Comparison of ENCODE assay signal across 15 cellular contexts in the genomic region with DNA sequence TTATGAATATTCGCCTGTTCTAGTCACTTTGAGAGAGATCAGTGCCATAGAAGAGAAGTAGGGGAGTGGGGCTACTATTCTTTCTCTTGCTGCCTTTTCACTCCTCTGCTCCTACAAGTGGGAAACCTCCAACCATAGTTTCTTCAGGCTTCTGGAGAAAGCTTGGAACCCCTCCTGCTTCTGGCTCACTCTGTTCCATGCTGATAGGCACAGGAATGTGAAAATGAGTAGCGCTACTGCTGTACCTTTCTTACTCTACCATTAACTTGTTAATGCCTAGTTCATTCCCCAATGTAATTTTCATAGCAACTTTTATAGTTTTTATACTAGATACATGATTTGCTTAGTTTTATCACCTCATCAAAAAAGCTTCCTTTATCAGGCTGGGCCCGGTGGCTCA. TPM values are rescaled to one million over a fixed set of nuclear protein-coding genes. Genes with fewer than 3 reads are reported as not detected.
DNase-seq lines count a peak whose midpoint lies in the region; ATAC-seq and TF ChIP-seq lines count a peak whose summit lies in the region.
"Had no signal": no experiment of that assay in that cellular context is flagged by ENCODE, and none has a peak within 500 bp of the region (broad histone marks: within the 10 kb centered on the region; RNA-seq: fewer than 3 reads in every experiment).

No MANE protein-coding gene starts in this region.

- ATAC-seq in RWPE2 (ENCODE audit: low read depth) = no peak
- ATAC-seq in foreskin keratinocyte = no peak
- no peak for ATAC-seq in body of pancreas
- ATAC-seq in stimulated activated naive CD8-positive, alpha-beta T cell treated with anti-CD3 and anti-CD28 coated beads, Interleukin-15, amount 100 ng/mL, for 72 hours = no peak
- ATAC-seq: CD8-positive, alpha-beta T cell had no signal

- TF ChIP-seq CTCF in RWPE2 (IDR thresholded peaks at IDR 0.05; ENCODE audit: poor library complexity, severe bottlenecking) (no peak), foreskin keratinocyte (conservative IDR thresholded peaks at IDR 0.05) (no peak), smooth muscle cell (IDR thresholded peaks at IDR 0.05; ENCODE audit: borderline replicate concordance, insufficient read depth, poor library complexity, severe bottlenecking) (no peak), body of pancreas (IDR thresholded peaks at IDR 0.05) (no peak)

- H4K20me1 ChIP-seq in smooth muscle cell (ENCODE audit: low read depth) = peaks cover 27% of the 10 kb centered on the region

- H2AFZ ChIP-seq in smooth muscle cell (ENCODE audit: low read depth) = no peak overlapping the region

- H3K4me3 ChIP-seq in RWPE2 (ENCODE audit: severe bottlenecking) (no peak overlapping the region), smooth muscle cell (no peak overlapping the region), body of pancreas (no peak overlapping the region)
- H3K4me3 ChIP-seq: HAP-1 had no signal

- peaks cover 74% of the 10 kb centered on the region for H3K4me1 ChIP-seq in RWPE2 (ENCODE audit: insufficient read depth, poor library complexity, severe bottlenecking)
- peaks cover 69% of the 10 kb centered on the region for H3K4me1 ChIP-seq in foreskin keratinocyte
- H3K4me1 ChIP-seq in smooth muscle cell (ENCODE audit: low read depth) = no peaks in the 10 kb centered on the region
- no peaks in the 10 kb centered on the region for H3K4me1 ChIP-seq in body of pancreas
- H3K4me1 ChIP-seq: HAP-1 had no signal

- H3K4me3 Mint-ChIP-seq in activated naive CD4-positive, alpha-beta T cell treated with anti-CD3 and anti-CD28 coated beads, Interleukin-2, amount 50 U/mL, for 24 hours = no peak overlapping the region
- no peak overlapping the region for H3K4me3 Mint-ChIP-seq in stimulated activated naive CD8-positive, alpha-beta T cell treated with anti-CD3 and anti-CD28 coated beads, Interleukin-15, amount 100 ng/mL, for 72 hours
- H3K4me3 Mint-ChIP-seq: CD14-positive monocyte; CD8-positive, alpha-beta T cell had no signal

- no peak for TF ChIP-seq POLR2A in body of pancreas (IDR thresholded peaks at IDR 0.05)

- no peaks in the 10 kb centered on the region for H3K79me2 ChIP-seq in smooth muscle cell (ENCODE audit: low read depth)

- H3F3A ChIP-seq in smooth muscle cell (ENCODE audit: low read depth) = no peaks in the 10 kb centered on the region

- intact Hi-C loops in body of pancreas (cut with DNase I) = loop anchor here (10.0 kb wide), 1 partner anchor 196 kb away; no protein-coding TSS in a partner anchor

- H3K4me2 ChIP-seq in smooth muscle cell = no peak overlapping the region

- H3K9me3 ChIP-seq in RWPE2 (ENCODE audit: severe bottlenecking) (no peaks in the 10 kb centered on the region), smooth muscle cell (replicated peaks; ENCODE audit: low read depth) (no peaks in the 10 kb centered on the region), body of pancreas (no peaks in the 10 kb centered on the region)

- no peaks in the 10 kb centered on the region for H3K27me3 ChIP-seq in RWPE2 (ENCODE audit: insufficient read depth, poor library complexity, severe bottlenecking)
- H3K27me3 ChIP-seq in foreskin keratinocyte = no peaks in the 10 kb centered on the region
- no peaks in the 10 kb centered on the region for H3K27me3 ChIP-seq in smooth muscle cell (ENCODE audit: low read depth)
- H3K27me3 ChIP-seq in body of pancreas = no peaks in the 10 kb centered on the region

- H3K36me3 Mint-ChIP-seq in activated naive CD4-positive, alpha-beta T cell treated with anti-CD3 and anti-CD28 coated beads, Interleukin-2, amount 50 U/mL, for 24 hours = peaks cover 5% of the 10 kb centered on the region

- peaks cover 18% of the 10 kb centered on the region for H3K4me1 Mint-ChIP-seq in activated naive CD4-positive, alpha-beta T cell treated with anti-CD3 and anti-CD28 coated beads, Interleukin-2, amount 50 U/mL, for 24 hours
- H3K4me1 Mint-ChIP-seq in stimulated activated naive CD8-positive, alpha-beta T cell treated with anti-CD3 and anti-CD28 coated beads, Interleukin-15, amount 100 ng/mL, for 72 hours = peaks cover 30% of the 10 kb centered on the region

- H3K27ac ChIP-seq in RWPE2 (ENCODE audit: poor library complexity, severe bottlenecking) (peak overlapping the region; percentile 90), foreskin keratinocyte (peak overlapping the region; percentile 59), smooth muscle cell (ENCODE audit: low read depth) (peak overlapping the region; percentile 52), body of pancreas (no peak overlapping the region)
- H3K27ac ChIP-seq: 22Rv1 had no signal

- peaks cover 55% of the 10 kb centered on the region for H3K36me3 ChIP-seq in RWPE2 (ENCODE audit: low read depth)
- no peaks in the 10 kb centered on the region for H3K36me3 ChIP-seq in smooth muscle cell (ENCODE audit: low read depth)
- no peaks in the 10 kb centered on the region for H3K36me3 ChIP-seq in body of pancreas (replicated peaks in 1 of 2; ENCODE audit: insufficient read depth in 1 of 2, low read depth in 2 of 2)

- peak overlapping the region; percentile 23 for H3K27ac Mint-ChIP-seq in activated naive CD4-positive, alpha-beta T cell treated with anti-CD3 and anti-CD28 coated beads, Interleukin-2, amount 50 U/mL, for 24 hours
- H3K27ac Mint-ChIP-seq in stimulated activated naive CD8-positive, alpha-beta T cell treated with anti-CD3 and anti-CD28 coated beads, Interleukin-15, amount 100 ng/mL, for 72 hours = no peak overlapping the region
- H3K27ac Mint-ChIP-seq: CD8-positive, alpha-beta T cell had no signal

- no peak for DNase-seq in activated naive CD4-positive, alpha-beta T cell treated with Interleukin-2 at 50 U/mL for 16 hours
- DNase-seq in RWPE2 (ENCODE audit: low spot score) = no peak
- DNase-seq in foreskin keratinocyte = no peak
- DNase-seq in smooth muscle cell (lab: John Stamatoyannopoulos, UW; ENCODE audit: unreplicated experiment) = no peak
- DNase-seq in body of pancreas = no peak
- no peak for DNase-seq in stimulated activated naive CD8-positive, alpha-beta T cell treated with anti-CD3 and anti-CD28 coated beads, Interleukin-15, amount 100 ng/mL, for 72 hours
- DNase-seq in NCI-H1105 treated with DMSO at 0.1 percent for 48 hours (lab: John Stamatoyannopoulos, UW) = no peak
- DNase-seq: CD8-positive, alpha-beta T cell; COR-L47; DND-41; GDM1 had no signal

- WGBS in smooth muscle cell (ENCODE audit: low lambda C conversion rate) = 94% methylated on average over 3 of the region's 3 CpGs
- WGBS in body of pancreas, 2 donors = 81 to 94% methylated on average over 3 of the region's 3 CpGs

- no peaks in the 10 kb centered on the region for H3K9me3 Mint-ChIP-seq in activated naive CD4-positive, alpha-beta T cell treated with anti-CD3 and anti-CD28 coated beads, Interleukin-2, amount 50 U/mL, for 24 hours
- H3K9me3 Mint-ChIP-seq in stimulated activated naive CD8-positive, alpha-beta T cell treated with anti-CD3 and anti-CD28 coated beads, Interleukin-15, amount 100 ng/mL, for 72 hours = no peaks in the 10 kb centered on the region
- H3K9me3 Mint-ChIP-seq: CD8-positive, alpha-beta T cell had no signal

- no peaks in the 10 kb centered on the region for H3K27me3 Mint-ChIP-seq in activated naive CD4-positive, alpha-beta T cell treated with anti-CD3 and anti-CD28 coated beads, Interleukin-2, amount 50 U/mL, for 24 hours
- no peaks in the 10 kb centered on the region for H3K27me3 Mint-ChIP-seq in stimulated activated naive CD8-positive, alpha-beta T cell treated with anti-CD3 and anti-CD28 coated beads, Interleukin-15, amount 100 ng/mL, for 72 hours

- no peak overlapping the region for H3K9ac ChIP-seq in smooth muscle cell (ENCODE audit: low read depth)

RNA-seq across cellular contexts. Expression of a gene that starts 26.7 kb away (rescaled TPM):
- total RNA-seq in foreskin keratinocyte = 15.5 and 19.2 TPM in 2 replicates
- polyA plus RNA-seq in foreskin keratinocyte = 20.5 and 22.9 TPM in 2 replicates
- 5.0 TPM in 1 of 2 replicates, not detected in the other for total RNA-seq in smooth muscle cell
- polyA plus RNA-seq in smooth muscle cell = 3.3 and 7.8 TPM in 2 replicates
- 10 to 100 TPM in 1 of 2 donors, 1 to 10 TPM in 1; 2.0 to 13.0 TPM for total RNA-seq in body of pancreas

RNA-seq across cellular contexts. Expression of a gene that starts 26.9 kb away (rescaled TPM):
- total RNA-seq in foreskin keratinocyte (59.6 and 61.7 TPM in 2 replicates), smooth muscle cell (9.0 and 10.7 TPM in 2 replicates), body of pancreas (10 to 100 TPM; 12.5 to 31.6 TPM)
- polyA plus RNA-seq in foreskin keratinocyte (12.6 and 15.3 TPM in 2 replicates), smooth muscle cell (6.6 and 9.3 TPM in 2 replicates)

RNA-seq across cellular contexts. Expression of a gene that starts 37.5 kb away (rescaled TPM):
- total RNA-seq in foreskin keratinocyte = 3.5 and 4.5 TPM in 2 replicates
- polyA plus RNA-seq in foreskin keratinocyte = 4.3 and 5.5 TPM in 2 replicates
- 0.85 and 4.2 TPM in 2 replicates for total RNA-seq in smooth muscle cell
- polyA plus RNA-seq in smooth muscle cell = 2.2 and 9.5 TPM in 2 replicates
- total RNA-seq in body of pancreas = 10 to 100 TPM; 17.4 to 18.1 TPM

Comparison
In these comparisons a context has a peak if more than half of its experiments do, and no peak if none do; other contexts are left out.
1. H3K27ac ChIP-seq: peak in RWPE2 (single experiment), foreskin keratinocyte (single experiment) and smooth muscle cell (single experiment); none in body of pancreas (0 of 4).